8 cellular contexts compared by ENCODE assay signal in genomic region chr3:50154476-50154839, GRCh38. TPM values are rescaled to one million over a fixed set of nuclear protein-coding genes. Genes with fewer than 3 reads are reported as not detected.
DNase-seq lines count a peak whose midpoint lies in the region; ATAC-seq and TF ChIP-seq lines count a peak whose summit lies in the region.

No MANE protein-coding gene starts in this region.

- H3K4me3 Mint-ChIP-seq in CD4-positive, alpha-beta T cell = peak overlapping the region; percentile 83
- peak overlapping the region; percentile 65 for H3K4me3 Mint-ChIP-seq in dendritic cell treated with granulocyte-macrophage colony-stimulating factor and Interleukin-4, amounts not matched to agents 40 ng/mL and 50 ng/mL, for 4 days
- H3K4me3 Mint-ChIP-seq in natural killer cell treated with Interleukin-12 subunit alpha and Interleukin-12 subunit beta and Interleukin-15 and Interleukin-18, amount 100 ng/mL, for 72 hours = peak overlapping the region; percentile 84

- no peak for TF ChIP-seq EP300 in Ishikawa (IDR thresholded peaks at IDR 0.05; ENCODE audit: borderline replicate concordance)

- CTCF ChIA-PET in CD4-positive, alpha-beta T cell (lab: Charles Lee) = interaction anchor here (0.9 kb wide), 1 partner anchor 32 kb away, joined by 3 read pairs; no protein-coding TSS in a partner anchor

- peak; percentile 23; the same call in 1 of the 2 replicates for TF ChIP-seq RAD21 in Ishikawa (IDR thresholded peaks at IDR 0.05; ENCODE audit: low read depth)

- H3K9me3 ChIP-seq in CD4-positive, alpha-beta T cell (ENCODE audit: control insufficient read depth, low read length) = no peaks in the 10 kb centered on the region

- no peak for DNase-seq in CD4-positive, alpha-beta T cell
- DNase-seq in natural killer cell treated with Interleukin-12 subunit alpha and Interleukin-12 subunit beta and Interleukin-15 and Interleukin-18, amount 100 ng/mL, for 72 hours (ENCODE audit: low spot score) = no peak
- DNase-seq in stimulated activated CD4-positive, alpha-beta T cell treated with anti-CD3 and anti-CD28 coated beads, Interleukin-4, amount 100 ng/mL, for 1 hour = no peak
- no peak for DNase-seq in stimulated activated CD4-positive, alpha-beta T cell treated with anti-CD3 and anti-CD28 coated beads, Interleukin-2, amount 100 ng/mL, for 24 hours

- peaks cover 50% of the 10 kb centered on the region for H3K27me3 Mint-ChIP-seq in CD4-positive, alpha-beta T cell
- peaks cover 55% of the 10 kb centered on the region for H3K27me3 Mint-ChIP-seq in dendritic cell treated with granulocyte-macrophage colony-stimulating factor and Interleukin-4, amounts not matched to agents 40 ng/mL and 50 ng/mL, for 4 days
- H3K27me3 Mint-ChIP-seq in natural killer cell treated with Interleukin-12 subunit alpha and Interleukin-12 subunit beta and Interleukin-15 and Interleukin-18, amount 100 ng/mL, for 72 hours = peaks cover 28 to 31% of the 10 kb centered on the region in 2 donors

- ATAC-seq in CD4-positive, alpha-beta T cell (ENCODE audit: poor library complexity) = no peak
- ATAC-seq in GM19395 (IDR thresholded peaks at IDR 0.05; ENCODE audit: unreplicated experiment) = peak; percentile 27
- peak; percentile 11 to 18 for ATAC-seq in natural killer cell treated with Interleukin-12 subunit alpha and Interleukin-12 subunit beta and Interleukin-15 and Interleukin-18, amount 100 ng/mL, for 72 hours
- ATAC-seq in GM18517 (IDR thresholded peaks at IDR 0.05; ENCODE audit: unreplicated experiment) = no peak

- intact Hi-C loops in CD4-positive, alpha-beta T cell (cut with DNase I, micrococcal nuclease) = no loop called here
- intact Hi-C loops in dendritic cell treated with granulocyte-macrophage colony-stimulating factor and Interleukin-4, amounts not matched to agents 40 ng/mL and 50 ng/mL, for 4 days (cut with micrococcal nuclease) = no loop called here

- no peak overlapping the region for H3K27ac ChIP-seq in CD4-positive, alpha-beta T cell (ENCODE audit: low read depth, low read length)

- POLR2A ChIA-PET in CD4-positive, alpha-beta T cell (lab: Charles Lee) = no interaction called here

- no peaks in the 10 kb centered on the region for H3K9me3 Mint-ChIP-seq in CD4-positive, alpha-beta T cell
- H3K9me3 Mint-ChIP-seq in dendritic cell treated with granulocyte-macrophage colony-stimulating factor and Interleukin-4, amounts not matched to agents 40 ng/mL and 50 ng/mL, for 4 days = no peaks in the 10 kb centered on the region
- H3K9me3 Mint-ChIP-seq in natural killer cell treated with Interleukin-12 subunit alpha and Interleukin-12 subunit beta and Interleukin-15 and Interleukin-18, amount 100 ng/mL, for 72 hours = no peaks in the 10 kb centered on the region

- no peak for TF ChIP-seq CTCF in CD4-positive, alpha-beta T cell (IDR thresholded peaks at IDR 0.05)

- peaks cover 22% of the 10 kb centered on the region for H3K4me1 Mint-ChIP-seq in CD4-positive, alpha-beta T cell (ENCODE audit: low read depth)
- H3K4me1 Mint-ChIP-seq in dendritic cell treated with granulocyte-macrophage colony-stimulating factor and Interleukin-4, amounts not matched to agents 40 ng/mL and 50 ng/mL, for 4 days (ENCODE audit: low read depth) = peaks cover 23% of the 10 kb centered on the region
- peaks cover 6 to 20% of the 10 kb centered on the region in 2 donors for H3K4me1 Mint-ChIP-seq in natural killer cell treated with Interleukin-12 subunit alpha and Interleukin-12 subunit beta and Interleukin-15 and Interleukin-18, amount 100 ng/mL, for 72 hours (ENCODE audit: low read depth in 2 of 2)

- H3K36me3 Mint-ChIP-seq in CD4-positive, alpha-beta T cell (ENCODE audit: low read depth) = no peaks in the 10 kb centered on the region
- H3K36me3 Mint-ChIP-seq in dendritic cell treated with granulocyte-macrophage colony-stimulating factor and Interleukin-4, amounts not matched to agents 40 ng/mL and 50 ng/mL, for 4 days (ENCODE audit: low read depth) = no peaks in the 10 kb centered on the region
- H3K36me3 Mint-ChIP-seq in natural killer cell treated with Interleukin-12 subunit alpha and Interleukin-12 subunit beta and Interleukin-15 and Interleukin-18, amount 100 ng/mL, for 72 hours = no peaks in the 10 kb centered on the region

- no peak overlapping the region for H3K27ac Mint-ChIP-seq in CD4-positive, alpha-beta T cell
- peak overlapping the region; percentile 12 for H3K27ac Mint-ChIP-seq in dendritic cell treated with granulocyte-macrophage colony-stimulating factor and Interleukin-4, amounts not matched to agents 40 ng/mL and 50 ng/mL, for 4 days
- H3K27ac Mint-ChIP-seq in natural killer cell treated with Interleukin-12 subunit alpha and Interleukin-12 subunit beta and Interleukin-15 and Interleukin-18, amount 100 ng/mL, for 72 hours = no peak overlapping the region

- peaks cover 26% of the 10 kb centered on the region for H3K27me3 ChIP-seq in CD4-positive, alpha-beta T cell (ENCODE audit: control insufficient read depth, insufficient read depth, low read length)

TF ChIP-seq in Ishikawa, 13 proteins besides CTCF, POLR2A, EP300 and RAD21:
- TF ChIP-seq NFIC (IDR thresholded peaks at IDR 0.05) (no peak), ZBTB7A (IDR thresholded peaks at IDR 0.05; ENCODE audit: low read depth) (peak; percentile 27; the same call in 1 of the 2 replicates)

RNA-seq across cellular contexts. Expression of gene SEMA3F, which starts 0.7 kb away (rescaled TPM):
- total RNA-seq in CD4-positive, alpha-beta T cell = 1 to 10 TPM in 1 of 2 experiments, under 1 TPM in 1; 0.22 to 1.1 TPM
- under 1 TPM; 0.12 to 0.81 TPM for total RNA-seq in natural killer cell treated with Interleukin-12 subunit alpha and Interleukin-12 subunit beta and Interleukin-15 and Interleukin-18, amount 100 ng/mL, for 72 hours

RNA-seq across cellular contexts. Expression of gene GNAT1, which starts 37.0 kb away (rescaled TPM):
- total RNA-seq in CD4-positive, alpha-beta T cell = under 1 TPM; 0.11 to 0.28 TPM
- total RNA-seq in natural killer cell treated with Interleukin-12 subunit alpha and Interleukin-12 subunit beta and Interleukin-15 and Interleukin-18, amount 100 ng/mL, for 72 hours = not detected

RNA-seq across cellular contexts. Expression of gene SLC38A3, which starts 50.6 kb away (rescaled TPM):
- total RNA-seq in CD4-positive, alpha-beta T cell = 1 to 10 TPM; 1.0 to 1.1 TPM
- not detected for total RNA-seq in natural killer cell treated with Interleukin-12 subunit alpha and Interleukin-12 subunit beta and Interleukin-15 and Interleukin-18, amount 100 ng/mL, for 72 hours

Comparison
In these comparisons a context has a peak if more than half of its experiments do, and no peak if none do; other contexts are left out.
1. ATAC-seq: peak in GM19395 (single experiment) and natural killer cell treated with Interleukin-12 subunit alpha and Interleukin-12 subunit beta and Interleukin-15 and Interleukin-18, amount 100 ng/mL, for 72 hours (2 of 2); none in CD4-positive, alpha-beta T cell (single experiment) and GM18517 (single experiment).
2. Peak in every context shown above with its lines, with median percentiles within 50 percentile points of each other: H3K4me3 Mint-ChIP-seq.